1 cellular context compared by ENCODE assay signal in genomic region chr18:63407734-63408133, GRCh38.
TF ChIP-seq lines count a peak whose summit lies in the region.

No MANE protein-coding gene starts in this region.

TF ChIP-seq in liver, 16 proteins besides CTCF, POLR2A, EP300 and RAD21 (continued from another document):
- TF ChIP-seq, protein P1, sequence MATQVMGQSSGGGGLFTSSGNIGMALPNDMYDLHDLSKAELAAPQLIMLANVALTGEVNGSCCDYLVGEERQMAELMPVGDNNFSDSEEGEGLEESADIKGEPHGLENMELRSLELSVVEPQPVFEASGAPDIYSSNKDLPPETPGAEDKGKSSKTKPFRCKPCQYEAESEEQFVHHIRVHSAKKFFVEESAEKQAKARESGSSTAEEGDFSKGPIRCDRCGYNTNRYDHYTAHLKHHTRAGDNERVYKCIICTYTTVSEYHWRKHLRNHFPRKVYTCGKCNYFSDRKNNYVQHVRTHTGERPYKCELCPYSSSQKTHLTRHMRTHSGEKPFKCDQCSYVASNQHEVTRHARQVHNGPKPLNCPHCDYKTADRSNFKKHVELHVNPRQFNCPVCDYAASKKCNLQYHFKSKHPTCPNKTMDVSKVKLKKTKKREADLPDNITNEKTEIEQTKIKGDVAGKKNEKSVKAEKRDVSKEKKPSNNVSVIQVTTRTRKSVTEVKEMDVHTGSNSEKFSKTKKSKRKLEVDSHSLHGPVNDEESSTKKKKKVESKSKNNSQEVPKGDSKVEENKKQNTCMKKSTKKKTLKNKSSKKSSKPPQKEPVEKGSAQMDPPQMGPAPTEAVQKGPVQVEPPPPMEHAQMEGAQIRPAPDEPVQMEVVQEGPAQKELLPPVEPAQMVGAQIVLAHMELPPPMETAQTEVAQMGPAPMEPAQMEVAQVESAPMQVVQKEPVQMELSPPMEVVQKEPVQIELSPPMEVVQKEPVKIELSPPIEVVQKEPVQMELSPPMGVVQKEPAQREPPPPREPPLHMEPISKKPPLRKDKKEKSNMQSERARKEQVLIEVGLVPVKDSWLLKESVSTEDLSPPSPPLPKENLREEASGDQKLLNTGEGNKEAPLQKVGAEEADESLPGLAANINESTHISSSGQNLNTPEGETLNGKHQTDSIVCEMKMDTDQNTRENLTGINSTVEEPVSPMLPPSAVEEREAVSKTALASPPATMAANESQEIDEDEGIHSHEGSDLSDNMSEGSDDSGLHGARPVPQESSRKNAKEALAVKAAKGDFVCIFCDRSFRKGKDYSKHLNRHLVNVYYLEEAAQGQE (IDR thresholded peaks at IDR 0.05) = no peak
- peak; percentile 99 to 100 for TF ChIP-seq HNF4A (conservative IDR thresholded peaks at IDR 0.05)
- no peak for TF ChIP-seq FOXA1 (IDR thresholded peaks at IDR 0.05)
- peak; percentile 55 for TF ChIP-seq NR2F2 (IDR thresholded peaks at IDR 0.05)
